Comparison of ENCODE assay signal across 8 cellular contexts in genomic region chr13:24511019-24511823, GRCh38. TPM values are rescaled to one million over a fixed set of nuclear protein-coding genes. Genes with fewer than 3 reads are reported as not detected.
A peak's percentile ranks its signal among the peaks of the same experiment; 100 is the strongest.
DNase-seq lines count a peak whose midpoint lies in the region; ATAC-seq and TF ChIP-seq lines count a peak whose summit lies in the region.

No MANE protein-coding gene starts in this region.

- in situ Hi-C loops in astrocyte of the cerebellum (cut with HindIII; ENCODE audit: low sequenced_read_pairs) = no loop called here

- no peaks in the 10 kb centered on the region for H3K9me3 Mint-ChIP-seq in immature natural killer cell

- peak overlapping the region; percentile 88 to 96 (median 91) for H3K27ac Mint-ChIP-seq in immature natural killer cell

- H3K27me3 Mint-ChIP-seq in immature natural killer cell (ENCODE audit: low read depth in 3 of 3) = peaks cover 0 to 8% (median 3%) of the 10 kb centered on the region in 3 donors

- H3K36me3 Mint-ChIP-seq in immature natural killer cell = peaks cover 4 to 10% (median 7%) of the 10 kb centered on the region in 3 donors

- DNase-seq in A172 (ENCODE audit: low spot score) = peak; percentile 90
- DNase-seq in SW 1271 (lab: John Stamatoyannopoulos, UW) = peak; percentile 63 to 83
- peak; percentile 79 for DNase-seq in astrocyte of the cerebellum (ENCODE audit: low read depth)
- DNase-seq in immature natural killer cell = peak; percentile 35 to 52 (median 50)
- peak; percentile 67 to 68 for DNase-seq in stimulated activated CD4-positive, alpha-beta T cell treated with anti-CD3 and anti-CD28 coated beads, Interleukin-15, amount 100 ng/mL, for 48 hours (ENCODE audit: low read depth in 2 of 2)

- H3K4me3 Mint-ChIP-seq in immature natural killer cell = peak overlapping the region; percentile 85 to 98 (median 90)

- peaks cover 48 to 51% of the 10 kb centered on the region in 2 donors for H3K4me1 Mint-ChIP-seq in immature natural killer cell

- peak; percentile 37 for ATAC-seq in GM18868 (IDR thresholded peaks at IDR 0.05; ENCODE audit: unreplicated experiment)
- peak; percentile 36 for ATAC-seq in HG03565 (IDR thresholded peaks at IDR 0.05; ENCODE audit: unreplicated experiment)
- no peak for ATAC-seq in HG03097 (IDR thresholded peaks at IDR 0.05; ENCODE audit: low FRiP score, unreplicated experiment)

- TF ChIP-seq CTCF in astrocyte of the cerebellum (IDR thresholded peaks at IDR 0.05; ENCODE audit: low read depth, low read length, missing control alignments) = no peak

- H3K4me3 ChIP-seq in astrocyte of the cerebellum (ENCODE audit: low read depth, low read length) = peak overlapping the region; percentile 87

RNA-seq across cellular contexts. Expression of gene PARP4, which starts 1.4 kb away (rescaled TPM):
- total RNA-seq in A172 (2014; rRNA removed; shearing (Covaris generic)) = 52.9 and 57.3 TPM in 2 replicates
- polyA plus RNA-seq in immature natural killer cell = 10 to 100 TPM; 50.0 to 73.8 (median 54.5) TPM
